ENCODE assay signal across 20 cellular contexts in genomic region chr13:31864307-31864706, GRCh38.
DNase-seq lines count a peak whose midpoint lies in the region; ATAC-seq, FAIRE-seq and TF ChIP-seq lines count a peak whose summit lies in the region.
"Had no signal": no experiment of that assay in that cellular context is flagged by ENCODE, and none has a peak within 500 bp of the region (broad histone marks: within the 10 kb centered on the region; RNA-seq: fewer than 3 reads in every experiment).

No MANE protein-coding gene starts in this region.

- CTCF ChIA-PET in HepG2 (lab: Yijun Ruan, JAX; ENCODE audit: low intra/inter-chr PET ratio, low total read pairs), result no interaction called here
- CTCF ChIA-PET in K562 (lab: Yijun Ruan, JAX; ENCODE audit: low intra/inter-chr PET ratio), result no interaction called here
- CTCF ChIA-PET in activated CD8-positive, alpha-beta T cell treated with anti-CD3 and anti-CD28 coated beads, Interleukin-2, amount 10 ng/mL, durations not matched to agents 7 days and 5 days (lab: Charles Lee), result no interaction called here

- H3K9me3 ChIP-seq in HepG2 (ENCODE audit: low read length) (no peaks in the 10 kb centered on the region), right lobe of liver (no peaks in the 10 kb centered on the region), K562 (replicated peaks; ENCODE audit: control insufficient read depth, insufficient read depth, low read depth, low read length) (no peaks in the 10 kb centered on the region)
- H3K9me3 ChIP-seq: A549; BLaER1 treated with 17β-estradiol and CSF1 and Interleukin-3, amounts not matched to agents 10 nM and 100 nM had no signal

- H3K4me1 ChIP-seq in HepG2 (ENCODE audit: insufficient read depth, low read length) (no peaks in the 10 kb centered on the region), right lobe of liver (peaks cover 0 to 21% (median 9%) of the 10 kb centered on the region in 4 donors), K562 (replicated peaks in 1 of 2; ENCODE audit: control insufficient read depth in 2 of 2, insufficient read depth in 2 of 2, low read length in 2 of 2) (no peaks in the 10 kb centered on the region)
- H3K4me1 ChIP-seq: A549 had no signal

- no peaks in the 10 kb centered on the region for H3K9me3 Mint-ChIP-seq in activated CD8-positive, alpha-beta T cell treated with anti-CD3 and anti-CD28 coated beads, Interleukin-2, amount 10 ng/mL, durations not matched to agents 7 days and 5 days (ENCODE audit: insufficient read depth)

- H3K4me3 ChIP-seq in HepG2 (replicated peaks in 1 of 3; ENCODE audit: insufficient read depth in 1 of 3, low read depth in 2 of 3, low read length in 3 of 3) (no peak overlapping the region), right lobe of liver (no peak overlapping the region), K562 (no peak overlapping the region)
- H3K4me3 ChIP-seq: A549; BLaER1 treated with 17β-estradiol and CSF1 and Interleukin-3, amounts not matched to agents 10 nM and 100 nM had no signal

- H3K27me3 ChIP-seq in HepG2 (ENCODE audit: control insufficient read depth in 1 of 2, insufficient read depth in 2 of 2, low read length in 2 of 2), result peaks cover 0 to 3% of the 10 kb centered on the region in 2 experiments; a peak in 1 of 5 replicates
- H3K27me3 ChIP-seq in right lobe of liver, result no peaks in the 10 kb centered on the region
- no peaks in the 10 kb centered on the region for H3K27me3 ChIP-seq in K562 (ENCODE audit: control insufficient read depth in 2 of 2, insufficient read depth in 2 of 2, low read length in 2 of 2)
- H3K27me3 ChIP-seq: BLaER1 treated with 17β-estradiol and CSF1 and Interleukin-3, amounts not matched to agents 10 nM and 100 nM had no signal

- H3K36me3 ChIP-seq in HepG2 (replicated peaks in 1 of 2; ENCODE audit: control insufficient read depth in 1 of 2, insufficient read depth in 2 of 2, low read length in 2 of 2) (no peaks in the 10 kb centered on the region), right lobe of liver (no peaks in the 10 kb centered on the region), K562 (ENCODE audit: control insufficient read depth, insufficient read depth, low read length) (no peaks in the 10 kb centered on the region)
- H3K36me3 ChIP-seq: BLaER1 treated with 17β-estradiol and CSF1 and Interleukin-3, amounts not matched to agents 10 nM and 100 nM had no signal

- H3K9me1 ChIP-seq in K562 (ENCODE audit: control insufficient read depth, insufficient read depth, low read length), result no peaks in the 10 kb centered on the region

- H3K36me3 Mint-ChIP-seq in activated CD8-positive, alpha-beta T cell treated with anti-CD3 and anti-CD28 coated beads, Interleukin-2, amount 10 ng/mL, durations not matched to agents 7 days and 5 days (ENCODE audit: low read depth), result no peaks in the 10 kb centered on the region
- H3K36me3 Mint-ChIP-seq: CD8-positive, alpha-beta T cell had no signal

- no peak overlapping the region for H3K27ac Mint-ChIP-seq in activated CD8-positive, alpha-beta T cell treated with anti-CD3 and anti-CD28 coated beads, Interleukin-2, amount 10 ng/mL, durations not matched to agents 7 days and 5 days
- H3K27ac Mint-ChIP-seq: B cell; CD4-positive, alpha-beta T cell; CD8-positive, alpha-beta T cell had no signal

- H2AFZ ChIP-seq in HepG2 (ENCODE audit: low read length) (no peak overlapping the region), K562 (ENCODE audit: low read depth, low read length) (no peak overlapping the region)

- TF ChIP-seq CTCF in HepG2 (CRISPR knock-in tag; IDR thresholded peaks at IDR 0.05), result no peak
- no peak for TF ChIP-seq CTCF in right lobe of liver (IDR thresholded peaks at IDR 0.05)
- TF ChIP-seq CTCF in K562 (IDR thresholded peaks at IDR 0.05 in 2 of 3, conservative IDR thresholded peaks at IDR 0.05 in 1 of 3; ENCODE audit: insufficient read depth in 2 of 3, low read depth in 1 of 3, low read length in 3 of 3), result no peak

- intact Hi-C loops in HepG2 (cut with micrococcal nuclease; ENCODE audit: unreplicated experiment) (no loop called here), right lobe of liver (cut with DNase I) (no loop called here), K562 (cut with micrococcal nuclease) (no loop called here), left cardiac atrium (cut with DNase I) (no loop called here)

- POLR2A ChIA-PET in HepG2 (lab: Yijun Ruan, JAX) (no interaction called here), K562 (lab: Yijun Ruan, JAX) (no interaction called here)
- POLR2A ChIA-PET in activated CD8-positive, alpha-beta T cell treated with anti-CD3 and anti-CD28 coated beads, Interleukin-2, amount 10 ng/mL, durations not matched to agents 7 days and 5 days (lab: Charles Lee), result no interaction called here

- TF ChIP-seq POLR2A in HepG2 (IDR thresholded peaks at IDR 0.05; ENCODE audit: insufficient read depth in 1 of 2, low read depth in 2 of 2, low read length in 2 of 2) (no peak), right lobe of liver (IDR thresholded peaks at IDR 0.05) (no peak), K562 (conservative IDR thresholded peaks at IDR 0.05) (no peak)

- no peak for TF ChIP-seq EP300 in HepG2 (IDR thresholded peaks at IDR 0.05; ENCODE audit: low read depth in 2 of 2, low read length in 2 of 2)
- no peak for TF ChIP-seq EP300 in HepG2 (CRISPR knock-in tag; IDR thresholded peaks at IDR 0.05; ENCODE audit: borderline replicate concordance)
- no peak for TF ChIP-seq EP300 in K562 (IDR thresholded peaks at IDR 0.05; ENCODE audit: low read length)

- in situ Hi-C loops in HepG2 (cut with HindIII; ENCODE audit: extremely low pct_ligation_motif_present, low pct_unique_long_range_greater_than_20kb) (no loop called here), K562 (cut with MboI) (no loop called here)

- H3K9ac ChIP-seq in HepG2 (ENCODE audit: insufficient read depth, low read depth, low read length) (no peak overlapping the region), K562 (ENCODE audit: insufficient read depth in 1 of 2, low read depth in 2 of 2, low read length in 2 of 2) (no peak overlapping the region)
- H3K9ac ChIP-seq: BLaER1 treated with 17β-estradiol and CSF1 and Interleukin-3, amounts not matched to agents 10 nM and 100 nM had no signal

- DNase-seq in HepG2 (ENCODE audit: low spot score) (no peak), right lobe of liver (no peak), K562 (ENCODE audit: extremely low read depth in 1 of 4, low spot score in 3 of 4) (no peak), left cardiac atrium (no peak)
- no peak for DNase-seq in activated CD8-positive, alpha-beta T cell treated with anti-CD3 and anti-CD28 coated beads, Interleukin-2, amount 10 ng/mL, durations not matched to agents 7 days and 5 days
- DNase-seq: CD4-positive, alpha-beta T cell; CD8-positive, alpha-beta T cell; COR-L47; DMS 273 treated with DMSO at 0.1 percent for 48 hours; DMS153; DMS53; DMS79; DND-41; EL had no signal

- H4K20me1 ChIP-seq in HepG2 (ENCODE audit: insufficient read depth, low read length) (no peaks in the 10 kb centered on the region), K562 (replicated peaks; ENCODE audit: control insufficient read depth, insufficient read depth, low read length) (no peaks in the 10 kb centered on the region)
- H4K20me1 ChIP-seq: BLaER1 treated with 17β-estradiol and CSF1 and Interleukin-3, amounts not matched to agents 10 nM and 100 nM had no signal

- no peak overlapping the region for H3K4me2 ChIP-seq in HepG2 (ENCODE audit: low read depth, low read length)
- H3K4me2 ChIP-seq in K562 (ENCODE audit: insufficient read depth, low read length), result no peak overlapping the region
- H3K4me2 ChIP-seq: A549 had no signal

- no peak for ATAC-seq in HepG2
- ATAC-seq in right lobe of liver, result no peak
- ATAC-seq in K562, result no peak
- no peak for ATAC-seq in activated CD8-positive, alpha-beta T cell treated with anti-CD3 and anti-CD28 coated beads, Interleukin-2, amount 10 ng/mL, durations not matched to agents 7 days and 5 days
- ATAC-seq in left cardiac atrium, result no peak
- ATAC-seq: A549; CD8-positive, alpha-beta T cell had no signal

- H3K27me3 Mint-ChIP-seq in activated CD8-positive, alpha-beta T cell treated with anti-CD3 and anti-CD28 coated beads, Interleukin-2, amount 10 ng/mL, durations not matched to agents 7 days and 5 days (ENCODE audit: low read depth), result peaks cover 5% of the 10 kb centered on the region
- H3K27me3 Mint-ChIP-seq: CD4-positive, alpha-beta T cell had no signal

- no TSS peak for BruUV-seq in HepG2 (replicated peaks; lab: Mats Ljungman, UMichigan)
- no TSS peak for BruUV-seq in K562 (replicated peaks; lab: Mats Ljungman, UMichigan)

- 49% methylated on average over 2 of the region's 2 CpGs for WGBS in HepG2 (ENCODE audit: low lambda C conversion rate)
- WGBS in right lobe of liver (ENCODE audit: insufficient coverage, low coverage, low lambda C conversion rate, missing lambda C conversion rate), result 57% methylated on average over 2 of the region's 2 CpGs
- WGBS in K562 (ENCODE audit: insufficient coverage, low coverage, missing lambda C conversion rate), result 0% methylated on average over 2 of the region's 2 CpGs

- no peaks in the 10 kb centered on the region for H3K4me1 Mint-ChIP-seq in activated CD8-positive, alpha-beta T cell treated with anti-CD3 and anti-CD28 coated beads, Interleukin-2, amount 10 ng/mL, durations not matched to agents 7 days and 5 days (ENCODE audit: low read depth)

- FAIRE-seq in HepG2 (lab: Jason Lieb, UNC), result no peak
- FAIRE-seq in K562 (lab: Jason Lieb, UNC), result no peak
- FAIRE-seq: A549, GM12891 had no signal

- no peak for TF ChIP-seq RAD21 in HepG2 (CRISPR knock-in tag; IDR thresholded peaks at IDR 0.05)
- no peak for TF ChIP-seq RAD21 in K562 (CRISPR knock-in tag; conservative IDR thresholded peaks at IDR 0.05 in 1 of 2, IDR thresholded peaks at IDR 0.05 in 1 of 2)

- H3K79me2 ChIP-seq in HepG2 (ENCODE audit: insufficient read depth, low read length), result no peaks in the 10 kb centered on the region
- H3K79me2 ChIP-seq in K562 (ENCODE audit: control insufficient read depth, insufficient read depth, low read length), result no peaks in the 10 kb centered on the region

- no peak overlapping the region for H3K27ac ChIP-seq in HepG2 (ENCODE audit: extremely low read length, insufficient read depth, low read length)
- no peak overlapping the region for H3K27ac ChIP-seq in right lobe of liver
- no peak overlapping the region for H3K27ac ChIP-seq in K562 (ENCODE audit: extremely low read depth, low read depth, low read length)
- H3K27ac ChIP-seq: 22Rv1; A549; BLaER1 treated with 17β-estradiol and CSF1 and Interleukin-3, amounts not matched to agents 10 nM and 100 nM; C4-2B had no signal

- H3K4me3 Mint-ChIP-seq in activated CD8-positive, alpha-beta T cell treated with anti-CD3 and anti-CD28 coated beads, Interleukin-2, amount 10 ng/mL, durations not matched to agents 7 days and 5 days, result no peak overlapping the region
- H3K4me3 Mint-ChIP-seq: B cell; CD4-positive, alpha-beta T cell; CD8-positive, alpha-beta T cell had no signal

TF ChIP-seq in HepG2, 621 proteins besides CTCF, POLR2A, EP300 and RAD21:
- TF ChIP-seq ZKSCAN1 (IDR thresholded peaks at IDR 0.05; ENCODE audit: low read length), result peak; percentile 82
- no peak for TF ChIP-seq MTF2 (CRISPR knock-in tag; IDR thresholded peaks at IDR 0.05; ENCODE audit: borderline replicate concordance)
TF ChIP-seq in HepG2: peak in this region for 1.

TF ChIP-seq in K562, 482 proteins besides CTCF, POLR2A, EP300 and RAD21:
- TF ChIP-seq PRPF4 (IDR thresholded peaks at IDR 0.05; ENCODE audit: insufficient read depth, low read depth, low read length, poor library complexity, severe bottlenecking) (no peak), ZKSCAN1 (IDR thresholded peaks at IDR 0.05; ENCODE audit: low read depth, low read length) (peak; percentile 78)

Comparison
In these comparisons a context has a peak if more than half of its experiments do, and no peak if none do; other contexts are left out.
1. Of the 241 proteins assayed by ChIP-seq in both HepG2 and K562: peak only in HepG2: none; only in K562: none; in both: ZKSCAN1; in neither: 240.